22 cellular contexts compared by ENCODE assay signal in the genomic region with DNA sequence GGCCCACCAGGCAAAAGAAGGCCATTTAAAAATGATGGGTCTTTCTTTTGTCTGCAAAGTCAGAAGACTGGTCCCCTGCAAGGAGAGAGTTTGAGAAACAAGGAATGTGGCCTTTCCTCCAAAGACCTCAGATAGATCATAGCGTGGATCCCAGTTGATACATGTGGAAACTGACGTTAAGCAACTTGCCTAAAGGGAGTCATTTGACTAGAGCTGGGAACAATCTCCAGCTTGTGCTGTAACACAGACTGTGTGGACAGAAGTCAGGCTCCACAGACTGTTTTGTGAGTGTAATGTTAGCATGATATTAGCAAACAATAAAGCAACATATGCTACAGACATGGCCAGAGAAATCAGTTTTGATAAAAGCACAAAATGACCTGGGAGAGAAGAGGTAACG.
A peak's percentile ranks its signal among the peaks of the same experiment; 100 is the strongest.
DNase-seq lines count a peak whose midpoint lies in the region; ATAC-seq and TF ChIP-seq lines count a peak whose summit lies in the region.
"Had no signal": no experiment of that assay in that cellular context is flagged by ENCODE, and none has a peak within 500 bp of the region (broad histone marks: within the 10 kb centered on the region; RNA-seq: fewer than 3 reads in every experiment).

No MANE protein-coding gene starts in this region.

- H3K36me3 ChIP-seq in Panc1 (ENCODE audit: control insufficient read depth, insufficient read depth, low read length): no peaks in the 10 kb centered on the region
- H3K36me3 ChIP-seq in PC-3 (ENCODE audit: low read depth, low read length): no peaks in the 10 kb centered on the region
- H3K36me3 ChIP-seq in mucosa of descending colon (ENCODE audit: low read depth): no peaks in the 10 kb centered on the region
- no peaks in the 10 kb centered on the region for H3K36me3 ChIP-seq in OCI-LY7 (ENCODE audit: insufficient read depth, low read length)
- H3K36me3 ChIP-seq: lower lobe of right lung had no signal

- H3K9me3 ChIP-seq in Panc1 (ENCODE audit: control insufficient read depth, insufficient read depth, low read depth, low read length) (no peaks in the 10 kb centered on the region), PC-3 (ENCODE audit: low read length) (no peaks in the 10 kb centered on the region), mucosa of descending colon (no peaks in the 10 kb centered on the region), OCI-LY7 (ENCODE audit: low read length) (no peaks in the 10 kb centered on the region)
- H3K9me3 ChIP-seq: lower lobe of right lung, psoas muscle had no signal

- no peaks in the 10 kb centered on the region for H3K9me2 ChIP-seq in PC-3 (replicated peaks; ENCODE audit: low read length)
- H3K9me2 ChIP-seq in OCI-LY7 (ENCODE audit: insufficient read depth, low read length): no peaks in the 10 kb centered on the region

- H3K27me3 Mint-ChIP-seq in activated CD4-positive, alpha-beta T cell treated with anti-CD3 and anti-CD28 coated beads for 36 hours: no peaks in the 10 kb centered on the region
- H3K27me3 Mint-ChIP-seq: effector memory CD8-positive, alpha-beta T cell had no signal

- H3K27ac Mint-ChIP-seq in activated CD4-positive, alpha-beta T cell treated with anti-CD3 and anti-CD28 coated beads for 36 hours: peak overlapping the region; percentile 76
- H3K27ac Mint-ChIP-seq: activated naive CD4-positive, alpha-beta T cell treated with anti-CD3 and anti-CD28 coated beads for 36 hours; CD8-positive, alpha-beta T cell had no signal

- peak overlapping the region; percentile 30; the same call in 1 of the 2 replicates for H3K27ac ChIP-seq in Panc1 (ENCODE audit: low read length)
- H3K27ac ChIP-seq in PC-3 (ENCODE audit: low read length): no peak overlapping the region
- no peak overlapping the region for H3K27ac ChIP-seq in OCI-LY7 (ENCODE audit: low read depth, low read length, poor library complexity, severe bottlenecking)
- H3K27ac ChIP-seq: coronary artery, lower lobe of right lung, psoas muscle had no signal

- peaks cover 14% of the 10 kb centered on the region for H3K4me1 Mint-ChIP-seq in activated CD4-positive, alpha-beta T cell treated with anti-CD3 and anti-CD28 coated beads for 36 hours

- H3K27me3 ChIP-seq in Panc1 (ENCODE audit: control insufficient read depth, insufficient read depth, low read length): no peaks in the 10 kb centered on the region
- no peaks in the 10 kb centered on the region for H3K27me3 ChIP-seq in PC-3 (ENCODE audit: low read length)

- H3K4me2 ChIP-seq in PC-3 (ENCODE audit: low read length): no peak overlapping the region
- no peak overlapping the region for H3K4me2 ChIP-seq in OCI-LY7 (ENCODE audit: low read length)

- DNase-seq in activated CD4-positive, alpha-beta T cell treated with anti-CD3 and anti-CD28 coated beads for 36 hours: no peak
- DNase-seq in activated CD4-positive, alpha-beta T cell treated with anti-CD3 and anti-CD28 coated beads for 1 hour: no peak
- DNase-seq in Panc1 (ENCODE audit: low read depth, low spot score): no peak
- DNase-seq in fibroblast of gingiva (ENCODE audit: low read depth): peak; percentile 78
- no peak for DNase-seq in sciatic nerve (ENCODE audit: low spot score)
- no peak for DNase-seq in PC-3
- DNase-seq in mucosa of descending colon: no peak
- DNase-seq in OCI-LY7 (ENCODE audit: low spot score): no peak
- DNase-seq: 8988T; activated naive CD4-positive, alpha-beta T cell treated with anti-CD3 and anti-CD28 coated beads for 36 hours; activated T-cell treated with anti-CD3 and anti-CD28 coated beads, Interleukin-2, amount 50 U/mL, for 1 hour; CD8-positive, alpha-beta T cell; DMS 273 treated with DMSO at 0.1 percent for 48 hours; effector memory CD8-positive, alpha-beta T cell; lower lobe of right lung; NCI-H1092 treated with DMSO at 0.1 percent for 48 hours; NCI-H187 treated with DMSO at 0.1 percent for 48 hours; NCI-H82; psoas muscle; SHP77 treated with DMSO at 0.1 percent for 48 hours had no signal

- H2AFZ ChIP-seq in PC-3 (ENCODE audit: low read length) (no peak overlapping the region), OCI-LY7 (ENCODE audit: low read length) (no peak overlapping the region)

- intact Hi-C loops in activated CD4-positive, alpha-beta T cell treated with anti-CD3 and anti-CD28 coated beads for 36 hours (cut with DNase I, micrococcal nuclease): loop anchor here (1.0 to 5.0 kb wide), 3 partner anchors 25 to 140 kb away; partner anchors contain the start of gene CITED2 (in 1 of the 2)
- intact Hi-C loops in Panc1 (cut with micrococcal nuclease; ENCODE audit: unreplicated experiment) (no loop called here), sciatic nerve (cut with DNase I) (no loop called here), PC-3 (cut with micrococcal nuclease) (no loop called here), mucosa of descending colon (cut with DNase I, micrococcal nuclease) (no loop called here), OCI-LY7 (cut with micrococcal nuclease; ENCODE audit: unreplicated experiment) (no loop called here)

- CTCF ChIA-PET in activated CD4-positive, alpha-beta T cell treated with anti-CD3 and anti-CD28 coated beads for 36 hours (lab: Charles Lee): no interaction called here
- CTCF ChIA-PET in Panc1 (lab: Charles Lee) (no interaction called here), PC-3 (lab: Charles Lee) (no interaction called here), OCI-LY7 (lab: Charles Lee; ENCODE audit: unreplicated experiment) (no interaction called here)

- H4K20me1 ChIP-seq in PC-3 (ENCODE audit: low read length) (no peaks in the 10 kb centered on the region), OCI-LY7 (ENCODE audit: insufficient read depth, low read length) (no peaks in the 10 kb centered on the region)

- H3K9me3 Mint-ChIP-seq in activated CD4-positive, alpha-beta T cell treated with anti-CD3 and anti-CD28 coated beads for 36 hours (ENCODE audit: low read depth): no peaks in the 10 kb centered on the region
- H3K9me3 Mint-ChIP-seq: activated naive CD4-positive, alpha-beta T cell treated with anti-CD3 and anti-CD28 coated beads for 36 hours; CD8-positive, alpha-beta T cell; effector memory CD8-positive, alpha-beta T cell had no signal

- H3K4me3 ChIP-seq in Panc1 (ENCODE audit: low read depth in 2 of 2, low read length in 2 of 2) (no peak overlapping the region), PC-3 (ENCODE audit: low read length) (no peak overlapping the region), mucosa of descending colon (no peak overlapping the region), OCI-LY7 (ENCODE audit: low read depth, low read length, poor library complexity, severe bottlenecking) (no peak overlapping the region)
- H3K4me3 ChIP-seq: coronary artery, lower lobe of right lung, psoas muscle had no signal

- no peaks in the 10 kb centered on the region for H3F3A ChIP-seq in PC-3 (ENCODE audit: low read length, unreplicated experiment)

- H3K4me3 Mint-ChIP-seq in activated CD4-positive, alpha-beta T cell treated with anti-CD3 and anti-CD28 coated beads for 36 hours: no peak overlapping the region
- H3K4me3 Mint-ChIP-seq: activated naive CD4-positive, alpha-beta T cell treated with anti-CD3 and anti-CD28 coated beads for 36 hours; CD8-positive, alpha-beta T cell; effector memory CD8-positive, alpha-beta T cell had no signal

- no peak for ATAC-seq in activated CD4-positive, alpha-beta T cell treated with anti-CD3 and anti-CD28 coated beads for 36 hours
- ATAC-seq in Panc1 (no peak), sciatic nerve (peak; percentile 70), PC-3 (no peak), mucosa of descending colon (no peak)
- ATAC-seq: CD8-positive, alpha-beta T cell; effector memory CD8-positive, alpha-beta T cell; esophagus mucosa; lower lobe of right lung; psoas muscle had no signal

- H3K79me2 ChIP-seq in PC-3 (ENCODE audit: low read length) (no peaks in the 10 kb centered on the region), OCI-LY7 (ENCODE audit: insufficient read depth, low read depth, low read length) (no peaks in the 10 kb centered on the region)

- in situ Hi-C loops in Panc1 (cut with HindIII; ENCODE audit: low pct_unique_long_range_greater_than_20kb, low sequenced_read_pairs): no loop called here

- H3K36me3 Mint-ChIP-seq in activated CD4-positive, alpha-beta T cell treated with anti-CD3 and anti-CD28 coated beads for 36 hours (ENCODE audit: low read depth): no peaks in the 10 kb centered on the region
- H3K36me3 Mint-ChIP-seq: CD8-positive, alpha-beta T cell had no signal

- BruUV-seq in Panc1 (replicated peaks; lab: Mats Ljungman, UMichigan) (no TSS peak), PC-3 (replicated peaks; lab: Mats Ljungman, UMichigan) (no TSS peak), OCI-LY7 (replicated peaks; lab: Mats Ljungman, UMichigan) (no TSS peak)

- no peak overlapping the region for H3K9ac ChIP-seq in PC-3 (ENCODE audit: low read length)

- POLR2A ChIA-PET in activated CD4-positive, alpha-beta T cell treated with anti-CD3 and anti-CD28 coated beads for 36 hours (lab: Charles Lee): interaction anchor here (1.1 kb wide), 1 partner anchor 139 kb away, joined by 3 read pairs; no protein-coding TSS in a partner anchor
- POLR2A ChIA-PET in Panc1 (lab: Charles Lee) (no interaction called here), PC-3 (lab: Charles Lee; ENCODE audit: unreplicated experiment) (no interaction called here), OCI-LY7 (lab: Charles Lee) (interaction anchor here (0.6 to 1.0 kb wide), 3 partner anchors 37 to 561 kb away, joined by 3 to 5 read pairs (median 3); no protein-coding TSS in a partner anchor)

- no peak for TF ChIP-seq CTCF in Panc1 (IDR thresholded peaks at IDR 0.05)
- TF ChIP-seq CTCF in PC-3 (conservative IDR thresholded peaks at IDR 0.05; ENCODE audit: low read depth, low read length): no peak
- TF ChIP-seq CTCF in mucosa of descending colon (IDR thresholded peaks at IDR 0.05): no peak
- TF ChIP-seq CTCF in OCI-LY7 (conservative IDR thresholded peaks at IDR 0.05; ENCODE audit: low read length): no peak

- H3K4me1 ChIP-seq in Panc1 (ENCODE audit: control insufficient read depth, insufficient read depth, low read length): 0 out of 2 replicates have a peak, but pooled peaks cover 3% of the 10 kb centered on the region
- H3K4me1 ChIP-seq in PC-3 (ENCODE audit: insufficient read depth, low read length): no peaks in the 10 kb centered on the region
- no peaks in the 10 kb centered on the region for H3K4me1 ChIP-seq in mucosa of descending colon (ENCODE audit: low read depth)
- no peaks in the 10 kb centered on the region for H3K4me1 ChIP-seq in OCI-LY7 (ENCODE audit: insufficient read depth, low read length, poor library complexity, severe bottlenecking)

Comparison
In these comparisons a context has a peak if more than half of its experiments do, and no peak if none do; other contexts are left out.
1. POLR2A ChIA-PET loops: an anchor here in activated CD4-positive, alpha-beta T cell treated with anti-CD3 and anti-CD28 coated beads for 36 hours (1.1 kb wide) and OCI-LY7 (0.6 to 1.0 kb wide); none called in Panc1 and PC-3.
2. intact Hi-C loops: an anchor here in activated CD4-positive, alpha-beta T cell treated with anti-CD3 and anti-CD28 coated beads for 36 hours (1.0 to 5.0 kb wide); none called in Panc1, sciatic nerve, PC-3, mucosa of descending colon and OCI-LY7.